Comparison of ENCODE assay signal across 2 cellular contexts in genomic region chr2:84424152-84424551, GRCh38.
TF ChIP-seq lines count a peak whose summit lies in the region.

No MANE protein-coding gene starts in this region.

TF ChIP-seq in HCT116, 20 proteins besides CTCF, POLR2A, EP300 and RAD21:
- TF ChIP-seq, protein P1, sequence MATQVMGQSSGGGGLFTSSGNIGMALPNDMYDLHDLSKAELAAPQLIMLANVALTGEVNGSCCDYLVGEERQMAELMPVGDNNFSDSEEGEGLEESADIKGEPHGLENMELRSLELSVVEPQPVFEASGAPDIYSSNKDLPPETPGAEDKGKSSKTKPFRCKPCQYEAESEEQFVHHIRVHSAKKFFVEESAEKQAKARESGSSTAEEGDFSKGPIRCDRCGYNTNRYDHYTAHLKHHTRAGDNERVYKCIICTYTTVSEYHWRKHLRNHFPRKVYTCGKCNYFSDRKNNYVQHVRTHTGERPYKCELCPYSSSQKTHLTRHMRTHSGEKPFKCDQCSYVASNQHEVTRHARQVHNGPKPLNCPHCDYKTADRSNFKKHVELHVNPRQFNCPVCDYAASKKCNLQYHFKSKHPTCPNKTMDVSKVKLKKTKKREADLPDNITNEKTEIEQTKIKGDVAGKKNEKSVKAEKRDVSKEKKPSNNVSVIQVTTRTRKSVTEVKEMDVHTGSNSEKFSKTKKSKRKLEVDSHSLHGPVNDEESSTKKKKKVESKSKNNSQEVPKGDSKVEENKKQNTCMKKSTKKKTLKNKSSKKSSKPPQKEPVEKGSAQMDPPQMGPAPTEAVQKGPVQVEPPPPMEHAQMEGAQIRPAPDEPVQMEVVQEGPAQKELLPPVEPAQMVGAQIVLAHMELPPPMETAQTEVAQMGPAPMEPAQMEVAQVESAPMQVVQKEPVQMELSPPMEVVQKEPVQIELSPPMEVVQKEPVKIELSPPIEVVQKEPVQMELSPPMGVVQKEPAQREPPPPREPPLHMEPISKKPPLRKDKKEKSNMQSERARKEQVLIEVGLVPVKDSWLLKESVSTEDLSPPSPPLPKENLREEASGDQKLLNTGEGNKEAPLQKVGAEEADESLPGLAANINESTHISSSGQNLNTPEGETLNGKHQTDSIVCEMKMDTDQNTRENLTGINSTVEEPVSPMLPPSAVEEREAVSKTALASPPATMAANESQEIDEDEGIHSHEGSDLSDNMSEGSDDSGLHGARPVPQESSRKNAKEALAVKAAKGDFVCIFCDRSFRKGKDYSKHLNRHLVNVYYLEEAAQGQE (IDR thresholded peaks at IDR 0.05; ENCODE audit: low read depth): no peak
- no peak for TF ChIP-seq CEBPB (IDR thresholded peaks at IDR 0.05; ENCODE audit: low read depth)
- no peak for TF ChIP-seq JUND (IDR thresholded peaks at IDR 0.05)
- no peak for TF ChIP-seq EZH2 (IDR thresholded peaks at IDR 0.05)
- TF ChIP-seq YY1 (IDR thresholded peaks at IDR 0.05; ENCODE audit: extremely low read depth, insufficient replicate concordance, low read depth, low read length): no peak
- no peak for TF ChIP-seq EGR1 (IDR thresholded peaks at IDR 0.05; ENCODE audit: low read depth)
- no peak for TF ChIP-seq ELF1 (IDR thresholded peaks at IDR 0.05; ENCODE audit: borderline replicate concordance, low read depth)
- no peak for TF ChIP-seq SIN3A (IDR thresholded peaks at IDR 0.05; ENCODE audit: low read depth)
- TF ChIP-seq TCF7L2 (IDR thresholded peaks at IDR 0.05; ENCODE audit: borderline replicate concordance, extremely low read depth, insufficient read depth, insufficient read length): no peak
- no peak for TF ChIP-seq ZFX (IDR thresholded peaks at IDR 0.05)
- TF ChIP-seq POLR2AphosphoS5 (IDR thresholded peaks at IDR 0.05; ENCODE audit: low read depth, low read length): no peak
- TF ChIP-seq FOSL1 (IDR thresholded peaks at IDR 0.05; ENCODE audit: low read depth): no peak
- TF ChIP-seq SRF (IDR thresholded peaks at IDR 0.05; ENCODE audit: low read depth): no peak
- no peak for TF ChIP-seq SP1 (IDR thresholded peaks at IDR 0.05; ENCODE audit: low read depth)
- no peak for TF ChIP-seq EZH2phosphoT487 (IDR thresholded peaks at IDR 0.05; ENCODE audit: borderline replicate concordance)

TF ChIP-seq in WTC11, 78 proteins besides CTCF, POLR2A, EP300 and RAD21 (continued from another document):
- TF ChIP-seq, protein P2, sequence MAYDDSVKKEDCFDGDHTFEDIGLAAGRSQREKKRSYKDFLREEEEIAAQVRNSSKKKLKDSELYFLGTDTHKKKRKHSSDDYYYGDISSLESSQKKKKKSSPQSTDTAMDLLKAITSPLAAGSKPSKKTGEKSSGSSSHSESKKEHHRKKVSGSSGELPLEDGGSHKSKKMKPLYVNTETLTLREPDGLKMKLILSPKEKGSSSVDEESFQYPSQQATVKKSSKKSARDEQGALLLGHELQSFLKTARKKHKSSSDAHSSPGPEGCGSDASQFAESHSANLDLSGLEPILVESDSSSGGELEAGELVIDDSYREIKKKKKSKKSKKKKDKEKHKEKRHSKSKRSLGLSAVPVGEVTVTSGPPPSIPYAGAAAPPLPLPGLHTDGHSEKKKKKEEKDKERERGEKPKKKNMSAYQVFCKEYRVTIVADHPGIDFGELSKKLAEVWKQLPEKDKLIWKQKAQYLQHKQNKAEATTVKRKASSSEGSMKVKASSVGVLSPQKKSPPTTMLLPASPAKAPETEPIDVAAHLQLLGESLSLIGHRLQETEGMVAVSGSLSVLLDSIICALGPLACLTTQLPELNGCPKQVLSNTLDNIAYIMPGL (CRISPR knock-in tag; IDR thresholded peaks at IDR 0.05): no peak
- no peak for TF ChIP-seq MXD4 (CRISPR knock-in tag; IDR thresholded peaks at IDR 0.05; ENCODE audit: borderline replicate concordance)
- TF ChIP-seq, protein P3, sequence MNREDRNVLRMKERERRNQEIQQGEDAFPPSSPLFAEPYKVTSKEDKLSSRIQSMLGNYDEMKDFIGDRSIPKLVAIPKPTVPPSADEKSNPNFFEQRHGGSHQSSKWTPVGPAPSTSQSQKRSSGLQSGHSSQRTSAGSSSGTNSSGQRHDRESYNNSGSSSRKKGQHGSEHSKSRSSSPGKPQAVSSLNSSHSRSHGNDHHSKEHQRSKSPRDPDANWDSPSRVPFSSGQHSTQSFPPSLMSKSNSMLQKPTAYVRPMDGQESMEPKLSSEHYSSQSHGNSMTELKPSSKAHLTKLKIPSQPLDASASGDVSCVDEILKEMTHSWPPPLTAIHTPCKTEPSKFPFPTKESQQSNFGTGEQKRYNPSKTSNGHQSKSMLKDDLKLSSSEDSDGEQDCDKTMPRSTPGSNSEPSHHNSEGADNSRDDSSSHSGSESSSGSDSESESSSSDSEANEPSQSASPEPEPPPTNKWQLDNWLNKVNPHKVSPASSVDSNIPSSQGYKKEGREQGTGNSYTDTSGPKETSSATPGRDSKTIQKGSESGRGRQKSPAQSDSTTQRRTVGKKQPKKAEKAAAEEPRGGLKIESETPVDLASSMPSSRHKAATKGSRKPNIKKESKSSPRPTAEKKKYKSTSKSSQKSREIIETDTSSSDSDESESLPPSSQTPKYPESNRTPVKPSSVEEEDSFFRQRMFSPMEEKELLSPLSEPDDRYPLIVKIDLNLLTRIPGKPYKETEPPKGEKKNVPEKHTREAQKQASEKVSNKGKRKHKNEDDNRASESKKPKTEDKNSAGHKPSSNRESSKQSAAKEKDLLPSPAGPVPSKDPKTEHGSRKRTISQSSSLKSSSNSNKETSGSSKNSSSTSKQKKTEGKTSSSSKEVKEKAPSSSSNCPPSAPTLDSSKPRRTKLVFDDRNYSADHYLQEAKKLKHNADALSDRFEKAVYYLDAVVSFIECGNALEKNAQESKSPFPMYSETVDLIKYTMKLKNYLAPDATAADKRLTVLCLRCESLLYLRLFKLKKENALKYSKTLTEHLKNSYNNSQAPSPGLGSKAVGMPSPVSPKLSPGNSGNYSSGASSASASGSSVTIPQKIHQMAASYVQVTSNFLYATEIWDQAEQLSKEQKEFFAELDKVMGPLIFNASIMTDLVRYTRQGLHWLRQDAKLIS (CRISPR knock-in tag; IDR thresholded peaks at IDR 0.05; ENCODE audit: borderline replicate concordance): no peak
- TF ChIP-seq CBFB (CRISPR knock-in tag; IDR thresholded peaks at IDR 0.05; ENCODE audit: low read depth): no peak
- TF ChIP-seq SMAD3 (CRISPR knock-in tag; IDR thresholded peaks at IDR 0.05; ENCODE audit: borderline replicate concordance): no peak
- no peak for TF ChIP-seq ZNF263 (CRISPR knock-in tag; IDR thresholded peaks at IDR 0.05; ENCODE audit: low read depth)
- TF ChIP-seq NR2C2 (CRISPR knock-in tag; IDR thresholded peaks at IDR 0.05): no peak
- no peak for TF ChIP-seq ZNF423 (CRISPR knock-in tag; IDR thresholded peaks at IDR 0.05)
- no peak for TF ChIP-seq PRDM15 (CRISPR knock-in tag; IDR thresholded peaks at IDR 0.05)
- TF ChIP-seq ZBTB21 (CRISPR knock-in tag; IDR thresholded peaks at IDR 0.05; ENCODE audit: borderline replicate concordance): no peak
- TF ChIP-seq, protein P4, sequence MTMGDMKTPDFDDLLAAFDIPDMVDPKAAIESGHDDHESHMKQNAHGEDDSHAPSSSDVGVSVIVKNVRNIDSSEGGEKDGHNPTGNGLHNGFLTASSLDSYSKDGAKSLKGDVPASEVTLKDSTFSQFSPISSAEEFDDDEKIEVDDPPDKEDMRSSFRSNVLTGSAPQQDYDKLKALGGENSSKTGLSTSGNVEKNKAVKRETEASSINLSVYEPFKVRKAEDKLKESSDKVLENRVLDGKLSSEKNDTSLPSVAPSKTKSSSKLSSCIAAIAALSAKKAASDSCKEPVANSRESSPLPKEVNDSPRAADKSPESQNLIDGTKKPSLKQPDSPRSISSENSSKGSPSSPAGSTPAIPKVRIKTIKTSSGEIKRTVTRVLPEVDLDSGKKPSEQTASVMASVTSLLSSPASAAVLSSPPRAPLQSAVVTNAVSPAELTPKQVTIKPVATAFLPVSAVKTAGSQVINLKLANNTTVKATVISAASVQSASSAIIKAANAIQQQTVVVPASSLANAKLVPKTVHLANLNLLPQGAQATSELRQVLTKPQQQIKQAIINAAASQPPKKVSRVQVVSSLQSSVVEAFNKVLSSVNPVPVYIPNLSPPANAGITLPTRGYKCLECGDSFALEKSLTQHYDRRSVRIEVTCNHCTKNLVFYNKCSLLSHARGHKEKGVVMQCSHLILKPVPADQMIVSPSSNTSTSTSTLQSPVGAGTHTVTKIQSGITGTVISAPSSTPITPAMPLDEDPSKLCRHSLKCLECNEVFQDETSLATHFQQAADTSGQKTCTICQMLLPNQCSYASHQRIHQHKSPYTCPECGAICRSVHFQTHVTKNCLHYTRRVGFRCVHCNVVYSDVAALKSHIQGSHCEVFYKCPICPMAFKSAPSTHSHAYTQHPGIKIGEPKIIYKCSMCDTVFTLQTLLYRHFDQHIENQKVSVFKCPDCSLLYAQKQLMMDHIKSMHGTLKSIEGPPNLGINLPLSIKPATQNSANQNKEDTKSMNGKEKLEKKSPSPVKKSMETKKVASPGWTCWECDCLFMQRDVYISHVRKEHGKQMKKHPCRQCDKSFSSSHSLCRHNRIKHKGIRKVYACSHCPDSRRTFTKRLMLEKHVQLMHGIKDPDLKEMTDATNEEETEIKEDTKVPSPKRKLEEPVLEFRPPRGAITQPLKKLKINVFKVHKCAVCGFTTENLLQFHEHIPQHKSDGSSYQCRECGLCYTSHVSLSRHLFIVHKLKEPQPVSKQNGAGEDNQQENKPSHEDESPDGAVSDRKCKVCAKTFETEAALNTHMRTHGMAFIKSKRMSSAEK (CRISPR knock-in tag; IDR thresholded peaks at IDR 0.05; ENCODE audit: borderline replicate concordance): no peak
- TF ChIP-seq SMAD4 (CRISPR knock-in tag; IDR thresholded peaks at IDR 0.05): no peak
- TF ChIP-seq ZNF317 (CRISPR knock-in tag; IDR thresholded peaks at IDR 0.05; ENCODE audit: borderline replicate concordance, low read depth): no peak
- TF ChIP-seq, protein P5, sequence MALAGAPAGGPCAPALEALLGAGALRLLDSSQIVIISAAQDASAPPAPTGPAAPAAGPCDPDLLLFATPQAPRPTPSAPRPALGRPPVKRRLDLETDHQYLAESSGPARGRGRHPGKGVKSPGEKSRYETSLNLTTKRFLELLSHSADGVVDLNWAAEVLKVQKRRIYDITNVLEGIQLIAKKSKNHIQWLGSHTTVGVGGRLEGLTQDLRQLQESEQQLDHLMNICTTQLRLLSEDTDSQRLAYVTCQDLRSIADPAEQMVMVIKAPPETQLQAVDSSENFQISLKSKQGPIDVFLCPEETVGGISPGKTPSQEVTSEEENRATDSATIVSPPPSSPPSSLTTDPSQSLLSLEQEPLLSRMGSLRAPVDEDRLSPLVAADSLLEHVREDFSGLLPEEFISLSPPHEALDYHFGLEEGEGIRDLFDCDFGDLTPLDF (CRISPR knock-in tag; IDR thresholded peaks at IDR 0.05): no peak
- TF ChIP-seq, protein P6, sequence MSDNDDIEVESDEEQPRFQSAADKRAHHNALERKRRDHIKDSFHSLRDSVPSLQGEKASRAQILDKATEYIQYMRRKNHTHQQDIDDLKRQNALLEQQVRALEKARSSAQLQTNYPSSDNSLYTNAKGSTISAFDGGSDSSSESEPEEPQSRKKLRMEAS (CRISPR knock-in tag; IDR thresholded peaks at IDR 0.05): no peak
